Comparison of ENCODE assay signal across 19 cellular contexts in the genomic region with DNA sequence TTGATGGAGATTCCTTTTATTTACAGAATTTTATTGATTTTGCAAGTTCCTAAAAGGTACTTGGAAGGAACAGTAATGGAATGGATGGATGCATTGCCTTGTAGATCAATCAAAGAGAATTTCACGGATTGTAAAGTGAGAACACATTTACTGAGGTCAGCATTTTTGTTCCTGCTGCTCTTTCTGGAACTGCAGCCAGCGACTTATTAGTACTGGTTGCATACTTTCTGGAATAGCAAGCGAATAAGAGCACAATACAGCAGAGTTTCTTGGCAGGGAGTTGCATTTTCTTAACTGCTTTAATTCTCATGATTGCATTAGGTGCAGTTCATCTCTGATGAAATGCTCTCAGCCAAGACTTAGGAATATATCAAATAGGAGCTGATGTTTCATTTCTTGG.
DNase-seq lines count a peak whose midpoint lies in the region; ATAC-seq, FAIRE-seq and TF ChIP-seq lines count a peak whose summit lies in the region.
"Had no signal": no experiment of that assay in that cellular context is flagged by ENCODE, and none has a peak within 500 bp of the region (broad histone marks: within the 10 kb centered on the region; RNA-seq: fewer than 3 reads in every experiment).

No MANE protein-coding gene starts in this region.

- H3K9me3 ChIP-seq in HepG2 (ENCODE audit: low read length) = no peaks in the 10 kb centered on the region
- no peaks in the 10 kb centered on the region for H3K9me3 ChIP-seq in right lobe of liver
- no peaks in the 10 kb centered on the region for H3K9me3 ChIP-seq in MG63
- H3K9me3 ChIP-seq: A549; BLaER1 treated with 17β-estradiol and CSF1 and Interleukin-3, amounts not matched to agents 10 nM and 100 nM had no signal

- CTCF ChIA-PET in HepG2 (lab: Yijun Ruan, JAX; ENCODE audit: low intra/inter-chr PET ratio, low total read pairs) = no interaction called here

- WGBS in HepG2 (ENCODE audit: low lambda C conversion rate) = 0% methylated on average over 3 of the region's 3 CpGs
- WGBS in right lobe of liver (ENCODE audit: insufficient coverage, low coverage, low lambda C conversion rate, missing lambda C conversion rate) = 27% methylated on average over 3 of the region's 3 CpGs

- no peak overlapping the region for H3K9ac ChIP-seq in HepG2 (ENCODE audit: insufficient read depth, low read depth, low read length)
- H3K9ac ChIP-seq: BLaER1 treated with 17β-estradiol and CSF1 and Interleukin-3, amounts not matched to agents 10 nM and 100 nM had no signal

- POLR2A ChIA-PET in HepG2 (lab: Yijun Ruan, JAX) = no interaction called here

- no peaks in the 10 kb centered on the region for H4K20me1 ChIP-seq in HepG2 (ENCODE audit: insufficient read depth, low read length)
- H4K20me1 ChIP-seq: BLaER1 treated with 17β-estradiol and CSF1 and Interleukin-3, amounts not matched to agents 10 nM and 100 nM had no signal

- ATAC-seq in HepG2 (no peak), right lobe of liver (no peak)
- ATAC-seq: A549; CD8-positive, alpha-beta T cell; HCT116 had no signal

- H3K36me3 ChIP-seq in HepG2 (replicated peaks in 1 of 2; ENCODE audit: control insufficient read depth in 1 of 2, insufficient read depth in 2 of 2, low read length in 2 of 2) (no peaks in the 10 kb centered on the region), right lobe of liver (no peaks in the 10 kb centered on the region), MG63 (no peaks in the 10 kb centered on the region)
- H3K36me3 ChIP-seq: BLaER1 treated with 17β-estradiol and CSF1 and Interleukin-3, amounts not matched to agents 10 nM and 100 nM had no signal

- TF ChIP-seq RAD21 in HepG2 (CRISPR knock-in tag; IDR thresholded peaks at IDR 0.05) = no peak

- TF ChIP-seq POLR2A in HepG2 (IDR thresholded peaks at IDR 0.05; ENCODE audit: insufficient read depth in 1 of 2, low read depth in 2 of 2, low read length in 2 of 2) = no peak
- TF ChIP-seq POLR2A in right lobe of liver (IDR thresholded peaks at IDR 0.05) = no peak

- no peak overlapping the region for H3K27ac ChIP-seq in HepG2 (ENCODE audit: extremely low read length, insufficient read depth, low read length)
- no peak overlapping the region for H3K27ac ChIP-seq in right lobe of liver
- H3K27ac ChIP-seq: 22Rv1; A549; BLaER1 treated with 17β-estradiol and CSF1 and Interleukin-3, amounts not matched to agents 10 nM and 100 nM had no signal

- H3K4me1 ChIP-seq in HepG2 (ENCODE audit: insufficient read depth, low read length) (no peaks in the 10 kb centered on the region), right lobe of liver (peaks cover 0 to 2% (median 0%) of the 10 kb centered on the region in 4 donors)
- H3K4me1 ChIP-seq: A549; BLaER1 treated with 17β-estradiol and CSF1 and Interleukin-3, amounts not matched to agents 10 nM and 100 nM had no signal

- in situ Hi-C loops in HepG2 (cut with HindIII; ENCODE audit: extremely low pct_ligation_motif_present, low pct_unique_long_range_greater_than_20kb) = no loop called here
- in situ Hi-C loops in astrocyte of the spinal cord (cut with HindIII; ENCODE audit: low sequenced_read_pairs) = no loop called here

- H3K27me3 ChIP-seq in HepG2 (ENCODE audit: control insufficient read depth in 1 of 2, insufficient read depth in 2 of 2, low read length in 2 of 2) = no peaks in the 10 kb centered on the region
- H3K27me3 ChIP-seq in right lobe of liver = no peaks in the 10 kb centered on the region
- no peaks in the 10 kb centered on the region for H3K27me3 ChIP-seq in MG63
- H3K27me3 ChIP-seq: BLaER1 treated with 17β-estradiol and CSF1 and Interleukin-3, amounts not matched to agents 10 nM and 100 nM had no signal

- TF ChIP-seq EP300 in HepG2 (IDR thresholded peaks at IDR 0.05; ENCODE audit: low read depth in 2 of 2, low read length in 2 of 2) = no peak
- no peak for TF ChIP-seq EP300 in HepG2 (CRISPR knock-in tag; IDR thresholded peaks at IDR 0.05; ENCODE audit: borderline replicate concordance)

- H3K79me2 ChIP-seq in HepG2 (ENCODE audit: insufficient read depth, low read length) = no peaks in the 10 kb centered on the region

- DNase-seq in HepG2 (ENCODE audit: low spot score) (no peak), right lobe of liver (no peak), astrocyte of the spinal cord (ENCODE audit: low read depth, low spot score) (peak; percentile 29), fibroblast of pulmonary artery (ENCODE audit: low read depth) (peak; percentile 1), MG63 (no peak), AG08395 (ENCODE audit: low spot score) (no peak)
- DNase-seq in activated CD8-positive, alpha-beta memory T cell treated with anti-CD3 and anti-CD28 coated beads, Interleukin-2, amount 50 U/mL, for 4 hours = no peak
- DNase-seq: Calu3; CD8-positive, alpha-beta T cell; DMS79 treated with DMSO at 0.1 percent for 48 hours; GF-D8; GOT3; H7; HFFc6 had no signal

- no peak overlapping the region for H3K4me2 ChIP-seq in HepG2 (ENCODE audit: low read depth, low read length)
- H3K4me2 ChIP-seq: A549; BLaER1 treated with 17β-estradiol and CSF1 and Interleukin-3, amounts not matched to agents 10 nM and 100 nM had no signal

- H2AFZ ChIP-seq in HepG2 (ENCODE audit: low read length) = no peak overlapping the region

- no TSS peak for BruUV-seq in HepG2 (replicated peaks; lab: Mats Ljungman, UMichigan)

- TF ChIP-seq CTCF in HepG2 (CRISPR knock-in tag; IDR thresholded peaks at IDR 0.05) = no peak
- TF ChIP-seq CTCF in right lobe of liver (IDR thresholded peaks at IDR 0.05) = no peak
- no peak for TF ChIP-seq CTCF in astrocyte of the spinal cord (IDR thresholded peaks at IDR 0.05; ENCODE audit: low read depth, low read length)
- no peak for TF ChIP-seq CTCF in fibroblast of pulmonary artery (IDR thresholded peaks at IDR 0.05; ENCODE audit: low read length, missing control alignments)

- no peak for FAIRE-seq in HepG2 (lab: Jason Lieb, UNC)
- FAIRE-seq: A549, HTR-8/SVneo had no signal

- H3K4me3 ChIP-seq in HepG2 (replicated peaks in 1 of 3; ENCODE audit: insufficient read depth in 1 of 3, low read depth in 2 of 3, low read length in 3 of 3) (no peak overlapping the region), right lobe of liver (no peak overlapping the region), astrocyte of the spinal cord (ENCODE audit: low read depth, low read length) (no peak overlapping the region), fibroblast of pulmonary artery (replicated peaks; ENCODE audit: low read depth, low read length) (no peak overlapping the region), MG63 (no peak overlapping the region)
- H3K4me3 ChIP-seq: A549; BLaER1 treated with 17β-estradiol and CSF1 and Interleukin-3, amounts not matched to agents 10 nM and 100 nM had no signal

- intact Hi-C loops in HepG2 (cut with micrococcal nuclease; ENCODE audit: unreplicated experiment) (no loop called here), right lobe of liver (cut with DNase I) (no loop called here)

TF ChIP-seq in HepG2, 621 proteins besides CTCF, POLR2A, EP300 and RAD21:
- TF ChIP-seq MAFK (conservative IDR thresholded peaks at IDR 0.05 in 1 of 2, IDR thresholded peaks at IDR 0.05 in 1 of 2; ENCODE audit: low read length in 2 of 2) (peak; percentile 74 to 89), MAFF (IDR thresholded peaks at IDR 0.05; ENCODE audit: low read depth, low read length) (peak; percentile 73)
- TF ChIP-seq, protein P1, sequence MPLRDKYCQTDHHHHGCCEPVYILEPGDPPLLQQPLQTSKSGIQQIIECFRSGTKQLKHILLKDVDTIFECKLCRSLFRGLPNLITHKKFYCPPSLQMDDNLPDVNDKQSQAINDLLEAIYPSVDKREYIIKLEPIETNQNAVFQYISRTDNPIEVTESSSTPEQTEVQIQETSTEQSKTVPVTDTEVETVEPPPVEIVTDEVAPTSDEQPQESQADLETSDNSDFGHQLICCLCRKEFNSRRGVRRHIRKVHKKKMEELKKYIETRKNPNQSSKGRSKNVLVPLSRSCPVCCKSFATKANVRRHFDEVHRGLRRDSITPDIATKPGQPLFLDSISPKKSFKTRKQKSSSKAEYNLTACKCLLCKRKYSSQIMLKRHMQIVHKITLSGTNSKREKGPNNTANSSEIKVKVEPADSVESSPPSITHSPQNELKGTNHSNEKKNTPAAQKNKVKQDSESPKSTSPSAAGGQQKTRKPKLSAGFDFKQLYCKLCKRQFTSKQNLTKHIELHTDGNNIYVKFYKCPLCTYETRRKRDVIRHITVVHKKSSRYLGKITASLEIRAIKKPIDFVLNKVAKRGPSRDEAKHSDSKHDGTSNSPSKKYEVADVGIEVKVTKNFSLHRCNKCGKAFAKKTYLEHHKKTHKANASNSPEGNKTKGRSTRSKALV (CRISPR knock-in tag; IDR thresholded peaks at IDR 0.05) = no peak

Comparison
In these comparisons a context has a peak if more than half of its experiments do, and no peak if none do; other contexts are left out.
1. DNase-seq: peak in astrocyte of the spinal cord (single experiment) and fibroblast of pulmonary artery (single experiment); none in HepG2 (single experiment), right lobe of liver (0 of 3), MG63 (single experiment), AG08395 (single experiment) and activated CD8-positive, alpha-beta memory T cell treated with anti-CD3 and anti-CD28 coated beads, Interleukin-2, amount 50 U/mL, for 4 hours (single experiment).